Comparison of ENCODE assay signal across 7 cellular contexts in genomic region chr2:29226375-29226774, GRCh38.
"Had no signal": no experiment of that assay in that cellular context is flagged by ENCODE, and none has a peak within 500 bp of the region (broad histone marks: within the 10 kb centered on the region; RNA-seq: fewer than 3 reads in every experiment).

No MANE protein-coding gene starts in this region.

- H3K4me3 ChIP-seq: GM23248, HAP-1 had no signal

- H3K27ac Mint-ChIP-seq: IgD-negative memory B cell had no signal

- H3K4me1 Mint-ChIP-seq: IgD-negative memory B cell had no signal

- H3K9me3 Mint-ChIP-seq: IgD-negative memory B cell had no signal

- H3K36me3 Mint-ChIP-seq: IgD-negative memory B cell had no signal

- H3K9me3 ChIP-seq: HAP-1 had no signal

- DNase-seq: GM23248, GOT3, KBM-7 had no signal

- H3K27ac ChIP-seq: GM23248, HL-60 had no signal

- H3K36me3 ChIP-seq: HAP-1 had no signal

- ATAC-seq: HCT116 had no signal

- H3K4me1 ChIP-seq: HAP-1 had no signal
